9 cellular contexts compared by ENCODE assay signal in genomic region chr5:79229357-79230174, GRCh38. TPM values are rescaled to one million over a fixed set of nuclear protein-coding genes. Genes with fewer than 3 reads are reported as not detected.
DNase-seq lines count a peak whose midpoint lies in the region; ATAC-seq and TF ChIP-seq lines count a peak whose summit lies in the region.
"Had no signal": no experiment of that assay in that cellular context is flagged by ENCODE, and none has a peak within 500 bp of the region (broad histone marks: within the 10 kb centered on the region; RNA-seq: fewer than 3 reads in every experiment).

No MANE protein-coding gene starts in this region.

- H3K9me3 Mint-ChIP-seq in CD4-positive, alpha-beta T cell: no peaks in the 10 kb centered on the region
- H3K9me3 Mint-ChIP-seq in activated naive CD8-positive, alpha-beta T cell treated with anti-CD3 and anti-CD28 coated beads for 36 hours: no peaks in the 10 kb centered on the region
- H3K9me3 Mint-ChIP-seq in GM23338: no peaks in the 10 kb centered on the region; the same call in 2 of the 3 replicates

- H3K4me2 ChIP-seq in GM23338: no peak overlapping the region

- H3K9me3 ChIP-seq in CD4-positive, alpha-beta T cell (ENCODE audit: control insufficient read depth, low read length): no peaks in the 10 kb centered on the region

- intact Hi-C loops in CD4-positive, alpha-beta T cell (cut with DNase I, micrococcal nuclease): loop anchor here in 1 of 2 experiments (5.0 to 10.0 kb wide), 7 partner anchors 765 to 1455 kb away; partner anchors contain the start of genes AP3B1, DHFR, FAM151B and MSH3

- H3K9me2 ChIP-seq in GM23338 (ENCODE audit: insufficient read depth): no peaks in the 10 kb centered on the region

- H3K27me3 Mint-ChIP-seq in CD4-positive, alpha-beta T cell: no peaks in the 10 kb centered on the region
- no peaks in the 10 kb centered on the region for H3K27me3 Mint-ChIP-seq in activated naive CD8-positive, alpha-beta T cell treated with anti-CD3 and anti-CD28 coated beads for 36 hours
- H3K27me3 Mint-ChIP-seq in GM23338 (ENCODE audit: insufficient read depth, low read depth, poor library complexity): peaks cover 3% of the 10 kb centered on the region

- H3F3A ChIP-seq in GM23338 (replicated peaks; ENCODE audit: low read depth): no peaks in the 10 kb centered on the region

- H3K27ac Mint-ChIP-seq in CD4-positive, alpha-beta T cell: no peak overlapping the region
- peak overlapping the region; percentile 11 for H3K27ac Mint-ChIP-seq in activated naive CD8-positive, alpha-beta T cell treated with anti-CD3 and anti-CD28 coated beads for 36 hours
- H3K27ac Mint-ChIP-seq in GM23338: no peak overlapping the region

- no peak overlapping the region for H3K4me3 ChIP-seq in GM23338

- CTCF ChIA-PET in CD4-positive, alpha-beta T cell (lab: Charles Lee): no interaction called here

- no peaks in the 10 kb centered on the region for H3K27me3 ChIP-seq in CD4-positive, alpha-beta T cell (ENCODE audit: control insufficient read depth, insufficient read depth, low read length)
- H3K27me3 ChIP-seq in GM23338 (ENCODE audit: insufficient read depth): peaks cover 4% of the 10 kb centered on the region; the same call in 1 of the 2 replicates

- no peaks in the 10 kb centered on the region for H4K20me1 ChIP-seq in GM23338 (replicated peaks; ENCODE audit: insufficient read depth)

- no peaks in the 10 kb centered on the region for H3K36me3 Mint-ChIP-seq in CD4-positive, alpha-beta T cell (ENCODE audit: low read depth)
- peaks cover 2% of the 10 kb centered on the region for H3K36me3 Mint-ChIP-seq in activated naive CD8-positive, alpha-beta T cell treated with anti-CD3 and anti-CD28 coated beads for 36 hours
- H3K36me3 Mint-ChIP-seq in GM23338 (ENCODE audit: low read depth): no peaks in the 10 kb centered on the region

- H3K79me2 ChIP-seq in GM23338 (replicated peaks; ENCODE audit: insufficient read depth): no peaks in the 10 kb centered on the region

- peaks cover 8% of the 10 kb centered on the region for H3K4me1 Mint-ChIP-seq in CD4-positive, alpha-beta T cell (ENCODE audit: low read depth)
- H3K4me1 Mint-ChIP-seq in activated naive CD8-positive, alpha-beta T cell treated with anti-CD3 and anti-CD28 coated beads for 36 hours: no peaks in the 10 kb centered on the region
- H3K4me1 Mint-ChIP-seq in GM23338: no peaks in the 10 kb centered on the region

- DNase-seq in CD4-positive, alpha-beta T cell: peak in 1 of 10 experiments; percentile 20
- peak; percentile 6 for DNase-seq in activated naive CD8-positive, alpha-beta T cell treated with anti-CD3 and anti-CD28 coated beads for 36 hours
- no peak for DNase-seq in GM23338 (ENCODE audit: low spot score)
- DNase-seq in H4 (ENCODE audit: low spot score): no peak
- no peak for DNase-seq in HUDEP-2 (lab: John Stamatoyannopoulos, UW; ENCODE audit: unreplicated experiment in 76 of 76)
- no peak for DNase-seq in stimulated activated CD4-positive, alpha-beta T cell treated with anti-CD3 and anti-CD28 coated beads, Interleukin-4, amount 100 ng/mL, for 1 hour

- peak; percentile 87 for ATAC-seq in CD4-positive, alpha-beta T cell (ENCODE audit: poor library complexity)
- ATAC-seq in GM19043 (IDR thresholded peaks at IDR 0.05; ENCODE audit: low read depth, unreplicated experiment): peak; percentile 72
- peak; percentile 60 for ATAC-seq in HG03439 (IDR thresholded peaks at IDR 0.05; ENCODE audit: unreplicated experiment)
- ATAC-seq in GM23338: no peak
- ATAC-seq: HCT116 had no signal

- H3K4me3 Mint-ChIP-seq in CD4-positive, alpha-beta T cell: no peak overlapping the region
- no peak overlapping the region for H3K4me3 Mint-ChIP-seq in activated naive CD8-positive, alpha-beta T cell treated with anti-CD3 and anti-CD28 coated beads for 36 hours
- no peak overlapping the region for H3K4me3 Mint-ChIP-seq in GM23338

- TF ChIP-seq CTCF in CD4-positive, alpha-beta T cell (IDR thresholded peaks at IDR 0.05): no peak
- no peak for TF ChIP-seq CTCF in GM23338 (conservative IDR thresholded peaks at IDR 0.05; ENCODE audit: low read depth in 2 of 2)

- POLR2A ChIA-PET in CD4-positive, alpha-beta T cell (lab: Charles Lee): no interaction called here

- H3K36me3 ChIP-seq in GM23338 (ENCODE audit: insufficient read depth): no peaks in the 10 kb centered on the region

- 0 out of 2 replicates have a peak, but pooled peaks cover 2% of the 10 kb centered on the region for H3K4me1 ChIP-seq in GM23338 (ENCODE audit: insufficient read depth)

- H2AFZ ChIP-seq in GM23338: no peak overlapping the region

- H3K27ac ChIP-seq in CD4-positive, alpha-beta T cell (ENCODE audit: low read depth, low read length): no peak overlapping the region
- no peak overlapping the region for H3K27ac ChIP-seq in GM23338 (ENCODE audit: low read depth)

TF ChIP-seq in GM23338, 12 proteins besides CTCF, POLR2A, EP300 and RAD21 (continues in another document):
- TF ChIP-seq REST (IDR thresholded peaks at IDR 0.05; ENCODE audit: unreplicated experiment): no peak
- TF ChIP-seq POLR2AphosphoS5 (IDR thresholded peaks at IDR 0.05; ENCODE audit: low read depth): no peak
- no peak for TF ChIP-seq NANOG (IDR thresholded peaks at IDR 0.05; ENCODE audit: borderline replicate concordance)
- no peak for TF ChIP-seq CREB1 (CRISPR knock-in tag; IDR thresholded peaks at IDR 0.05; ENCODE audit: low read depth)
- no peak for TF ChIP-seq JUNB (IDR thresholded peaks at IDR 0.05; ENCODE audit: unreplicated experiment)
- TF ChIP-seq EZH2 (IDR thresholded peaks at IDR 0.05; ENCODE audit: low read depth, unreplicated experiment): no peak
- TF ChIP-seq ZNF114 (CRISPR knock-in tag; IDR thresholded peaks at IDR 0.05): no peak
- TF ChIP-seq ETS1 (IDR thresholded peaks at IDR 0.05): no peak
- no peak for TF ChIP-seq EZH2phosphoT487 (IDR thresholded peaks at IDR 0.05; ENCODE audit: unreplicated experiment)
- TF ChIP-seq ZNF331 (CRISPR knock-in tag; IDR thresholded peaks at IDR 0.05; ENCODE audit: low read depth): no peak
- no peak for TF ChIP-seq STAT1 (IDR thresholded peaks at IDR 0.05; ENCODE audit: unreplicated experiment)

RNA-seq across cellular contexts. Expression of gene JMY, which starts 6.4 kb away (rescaled TPM):
- total RNA-seq in CD4-positive, alpha-beta T cell: 10 to 100 TPM; 73.3 to 73.5 TPM
- 1 to 10 TPM; 4.3 to 4.6 TPM for total RNA-seq in activated naive CD8-positive, alpha-beta T cell treated with anti-CD3 and anti-CD28 coated beads for 36 hours
- 15.9 and 18.4 TPM in 2 replicates for total RNA-seq in GM23338 (2014; rRNA removed; shearing (Covaris generic))
- 6.1 and 6.2 TPM in 2 replicates for polyA plus RNA-seq in GM23338 (2016; fragmentation: Nextera tagmentation; extraction: Ambion mirVana)
- 3.5 and 3.6 TPM in 2 replicates for total RNA-seq in H4 (2014; rRNA removed; shearing (Covaris generic))
